Comparison of ENCODE assay signal across 1 cellular context in genomic region chr9:137049544-137050449, GRCh38.
TF ChIP-seq lines count a peak whose summit lies in the region.

No MANE protein-coding gene starts in this region.

TF ChIP-seq in HepG2, 621 proteins besides CTCF, POLR2A, EP300 and RAD21 (continues in another document):
- no peak for TF ChIP-seq FOXP1 (IDR thresholded peaks at IDR 0.05)
- TF ChIP-seq FOXP1 (CRISPR knock-in tag; IDR thresholded peaks at IDR 0.05) = no peak
- no peak for TF ChIP-seq ATF2 (CRISPR knock-in tag; IDR thresholded peaks at IDR 0.05)
- TF ChIP-seq MTERF4 (CRISPR knock-in tag; IDR thresholded peaks at IDR 0.05) = no peak
- TF ChIP-seq JUNB (CRISPR knock-in tag; IDR thresholded peaks at IDR 0.05; ENCODE audit: borderline replicate concordance) = no peak
- peak; percentile 54; the same call in 1 of the 2 replicates for TF ChIP-seq ZBTB38 (CRISPR knock-in tag; IDR thresholded peaks at IDR 0.05)
- TF ChIP-seq TBP (CRISPR knock-in tag; IDR thresholded peaks at IDR 0.05) = no peak
- no peak for TF ChIP-seq KMT2A (CRISPR knock-in tag; IDR thresholded peaks at IDR 0.05)
- 0 out of 2 replicates have a peak, but pooled peaks have one; percentile 27 for TF ChIP-seq ZNF274 (CRISPR knock-in tag; IDR thresholded peaks at IDR 0.05)
- no peak for TF ChIP-seq MXD1 (CRISPR knock-in tag; IDR thresholded peaks at IDR 0.05)
- TF ChIP-seq UBTF (CRISPR knock-in tag; IDR thresholded peaks at IDR 0.05) = no peak
- TF ChIP-seq TIGD3 (CRISPR knock-in tag; IDR thresholded peaks at IDR 0.05; ENCODE audit: borderline replicate concordance) = no peak
- 0 out of 2 replicates have a peak, but pooled peaks have one; percentile 33 for TF ChIP-seq MIER2 (CRISPR knock-in tag; IDR thresholded peaks at IDR 0.05)
- no peak for TF ChIP-seq DMAP1 (CRISPR knock-in tag; IDR thresholded peaks at IDR 0.05)
- peak; percentile 39; the same call in 1 of the 2 replicates for TF ChIP-seq SALL1 (CRISPR knock-in tag; IDR thresholded peaks at IDR 0.05)
- peak; percentile 41 for TF ChIP-seq ZNF687 (CRISPR knock-in tag; IDR thresholded peaks at IDR 0.05)
- TF ChIP-seq HOXA5 (CRISPR knock-in tag; IDR thresholded peaks at IDR 0.05) = no peak
- no peak for TF ChIP-seq MATR3 (CRISPR knock-in tag; IDR thresholded peaks at IDR 0.05)
- no peak for TF ChIP-seq LCORL (IDR thresholded peaks at IDR 0.05)
- no peak for TF ChIP-seq LCORL (CRISPR knock-in tag; IDR thresholded peaks at IDR 0.05)
- no peak for TF ChIP-seq ZNF660 (CRISPR knock-in tag; IDR thresholded peaks at IDR 0.05; ENCODE audit: borderline replicate concordance, low read depth)
- TF ChIP-seq E2F2 (CRISPR knock-in tag; IDR thresholded peaks at IDR 0.05; ENCODE audit: borderline replicate concordance) = no peak
- TF ChIP-seq RFXANK (CRISPR knock-in tag; IDR thresholded peaks at IDR 0.05) = no peak
- no peak for TF ChIP-seq KLF12 (CRISPR knock-in tag; IDR thresholded peaks at IDR 0.05; ENCODE audit: borderline replicate concordance)
- TF ChIP-seq ZSCAN9 (CRISPR knock-in tag; IDR thresholded peaks at IDR 0.05; ENCODE audit: borderline replicate concordance) = no peak
- no peak for TF ChIP-seq ZNF331 (CRISPR knock-in tag; IDR thresholded peaks at IDR 0.05)
- no peak for TF ChIP-seq CEBPZ (IDR thresholded peaks at IDR 0.05; ENCODE audit: low read length)
- no peak for TF ChIP-seq KDM4B (CRISPR knock-in tag; IDR thresholded peaks at IDR 0.05)
- no peak for TF ChIP-seq ZNF574 (CRISPR knock-in tag; IDR thresholded peaks at IDR 0.05)
- no peak for TF ChIP-seq MTF2 (CRISPR knock-in tag; IDR thresholded peaks at IDR 0.05; ENCODE audit: borderline replicate concordance)
- TF ChIP-seq MAX (IDR thresholded peaks at IDR 0.05) = peak; percentile 13; the same call in 1 of the 2 replicates
